Comparison of ENCODE assay signal across 18 cellular contexts in genomic region chr1:236161230-236161629, GRCh38. TPM values are rescaled to one million over a fixed set of nuclear protein-coding genes. Genes with fewer than 3 reads are reported as not detected.
DNase-seq lines count a peak whose midpoint lies in the region; TF ChIP-seq lines count a peak whose summit lies in the region.
"Had no signal": no experiment of that assay in that cellular context is flagged by ENCODE, and none has a peak within 500 bp of the region (broad histone marks: within the 10 kb centered on the region; RNA-seq: fewer than 3 reads in every experiment).

No MANE protein-coding gene starts in this region.

- H2AFZ ChIP-seq in trophoblast cell (ENCODE audit: insufficient read depth, low read length, poor library complexity): no peak overlapping the region
- H2AFZ ChIP-seq: PC-9 had no signal

- no peak overlapping the region for H2BK5ac ChIP-seq in trophoblast cell (ENCODE audit: low read depth, low read length, poor library complexity)

- H3K27ac Mint-ChIP-seq in endothelial cell (ENCODE audit: unreplicated experiment): no peak overlapping the region
- H3K27ac Mint-ChIP-seq: CD4-positive, CD25-positive, alpha-beta regulatory T cell; H9 had no signal

- CTCF ChIA-PET in HEK293 (lab: Yijun Ruan, JAX): no interaction called here

- H3K9ac ChIP-seq in BLaER1 treated with 17β-estradiol and CSF1 and Interleukin-3, amounts not matched to agents 10 nM and 100 nM: no peak overlapping the region
- H3K9ac ChIP-seq in trophoblast cell (ENCODE audit: low read length): no peak overlapping the region

- peak overlapping the region in 1 of 11 experiments; percentile 82; a peak in 2 of 22 replicates for H3K27ac ChIP-seq in BLaER1 treated with 17β-estradiol and CSF1 and Interleukin-3, amounts not matched to agents 10 nM and 100 nM
- no peak overlapping the region for H3K27ac ChIP-seq in HEK293 (ENCODE audit: extremely low read depth, low read depth, low read length)
- H3K27ac ChIP-seq in trophoblast cell (ENCODE audit: low read depth, low read length): no peak overlapping the region
- H3K27ac ChIP-seq: PC-9, SJSA1 had no signal

- H3K4me1 Mint-ChIP-seq in endothelial cell (ENCODE audit: unreplicated experiment): no peaks in the 10 kb centered on the region

- H3K18ac ChIP-seq in trophoblast cell (ENCODE audit: low read length): no peak overlapping the region

- POLR2A ChIA-PET in HEK293 (lab: Yijun Ruan, JAX): no interaction called here

- DNase-seq in endothelial cell (ENCODE audit: low spot score) (no peak), trophoblast cell (no peak), OCI-M1 (lab: John Stamatoyannopoulos, UW) (no peak), HAP-1 (ENCODE audit: low spot score in 2 of 2) (no peak)
- no peak for DNase-seq in activated CD4-positive, alpha-beta T cell treated with anti-CD3 and anti-CD28 coated beads, Interleukin-2, amount 50 U/mL, for 4 hours
- DNase-seq: Calu3; CD4-positive, CD25-positive, alpha-beta regulatory T cell; DMS53; H9; KBM-7; NCI-H1417 treated with DMSO at 0.1 percent for 48 hours; NCI-H1930; NCI-H2171 treated with DMSO at 0.1 percent for 48 hours; NCI-H748 treated with DMSO at 0.1 percent for 48 hours; PC-9 had no signal

- peak overlapping the region; percentile 73 for H3K4me3 Mint-ChIP-seq in endothelial cell (ENCODE audit: unreplicated experiment)
- H3K4me3 Mint-ChIP-seq: CD4-positive, CD25-positive, alpha-beta regulatory T cell; H9 had no signal

- H3K4me2 ChIP-seq in BLaER1 treated with 17β-estradiol and CSF1 and Interleukin-3, amounts not matched to agents 10 nM and 100 nM: peak overlapping the region; percentile 76 to 97 (median 88); a peak in 20 of 22 replicates
- H3K4me2 ChIP-seq in trophoblast cell (ENCODE audit: low read length): no peak overlapping the region
- H3K4me2 ChIP-seq: PC-9 had no signal

- no peak overlapping the region for H2AK5ac ChIP-seq in trophoblast cell (ENCODE audit: low read length)

- H3K36me3 Mint-ChIP-seq in endothelial cell (ENCODE audit: low read depth, unreplicated experiment): peaks cover 34% of the 10 kb centered on the region

- H4K12ac ChIP-seq in trophoblast cell (ENCODE audit: low read depth, low read length): no peak overlapping the region

- H2BK12ac ChIP-seq in trophoblast cell (ENCODE audit: low read length): no peak overlapping the region

- H3K27me3 ChIP-seq in BLaER1 treated with 17β-estradiol and CSF1 and Interleukin-3, amounts not matched to agents 10 nM and 100 nM: peaks cover 0 to 27% (median 0%) of the 10 kb centered on the region in 11 experiments; a peak in 2 of 22 replicates
- H3K27me3 ChIP-seq in trophoblast cell (ENCODE audit: insufficient read depth, low read length) (no peaks in the 10 kb centered on the region), HAP-1 (ENCODE audit: low read depth) (no peaks in the 10 kb centered on the region)
- H3K27me3 ChIP-seq: SJSA1 had no signal

- H3K36me3 ChIP-seq in BLaER1 treated with 17β-estradiol and CSF1 and Interleukin-3, amounts not matched to agents 10 nM and 100 nM: peaks cover 18 to 51% (median 36%) of the 10 kb centered on the region in 11 experiments; a peak in 21 of 22 replicates
- peaks cover 0 to 11% of the 10 kb centered on the region in 2 experiments; a peak in 1 of 3 replicates for H3K36me3 ChIP-seq in HEK293 (ENCODE audit: control insufficient read depth in 2 of 2, insufficient read depth in 1 of 2, low read length in 2 of 2)
- H3K36me3 ChIP-seq in trophoblast cell (ENCODE audit: control insufficient read depth in 1 of 2, insufficient read depth in 2 of 2, low read length in 2 of 2): peaks cover 0 to 2% of the 10 kb centered on the region in 2 experiments
- H3K36me3 ChIP-seq in HAP-1 (replicated peaks): no peaks in the 10 kb centered on the region
- H3K36me3 ChIP-seq: SJSA1 had no signal

- H4K20me1 ChIP-seq in BLaER1 treated with 17β-estradiol and CSF1 and Interleukin-3, amounts not matched to agents 10 nM and 100 nM: peaks cover 8 to 51% (median 46%) of the 10 kb centered on the region in 11 experiments

- WGBS in trophoblast cell (ENCODE audit: extremely low coverage, insufficient coverage, insufficient read length): 100% methylated on average over 3 of the region's 9 CpGs

- in situ Hi-C loops in HAP-1 (cut with MboI; ENCODE audit: low sequenced_read_pairs): no loop called here

- H3K9me3 Mint-ChIP-seq in endothelial cell (ENCODE audit: unreplicated experiment): peaks cover 15% of the 10 kb centered on the region

- H3K23ac ChIP-seq in trophoblast cell (ENCODE audit: low read length): no peak overlapping the region

- H3K79me1 ChIP-seq in trophoblast cell (ENCODE audit: low read length): no peaks in the 10 kb centered on the region

- no peak overlapping the region for H4K8ac ChIP-seq in trophoblast cell (ENCODE audit: low read depth, low read length)

- H3K4me1 ChIP-seq in BLaER1 treated with 17β-estradiol and CSF1 and Interleukin-3, amounts not matched to agents 10 nM and 100 nM: peaks cover 53 to 80% (median 65%) of the 10 kb centered on the region in 10 experiments
- no peaks in the 10 kb centered on the region for H3K4me1 ChIP-seq in HEK293 (ENCODE audit: control insufficient read depth, insufficient read depth, low read length)
- no peaks in the 10 kb centered on the region for H3K4me1 ChIP-seq in trophoblast cell (ENCODE audit: control insufficient read depth in 1 of 2, insufficient read depth in 2 of 2, low read length in 2 of 2)
- H3K4me1 ChIP-seq in HAP-1: no peaks in the 10 kb centered on the region
- H3K4me1 ChIP-seq: SJSA1 had no signal

- no peak overlapping the region for H3K4ac ChIP-seq in trophoblast cell (ENCODE audit: low read depth, low read length)

- peaks cover 9% of the 10 kb centered on the region for H3K27me3 Mint-ChIP-seq in endothelial cell (ENCODE audit: unreplicated experiment)
- H3K27me3 Mint-ChIP-seq: CD4-positive, CD25-positive, alpha-beta regulatory T cell had no signal

- no peak overlapping the region for H2BK120ac ChIP-seq in trophoblast cell (ENCODE audit: insufficient read depth, low read length, poor library complexity)

- no peaks in the 10 kb centered on the region for H3K79me2 ChIP-seq in trophoblast cell (ENCODE audit: control insufficient read depth, insufficient read depth, low read length, poor library complexity)

- H4K91ac ChIP-seq in trophoblast cell (ENCODE audit: low read depth, low read length): no peak overlapping the region

- H3K14ac ChIP-seq in trophoblast cell (ENCODE audit: low read length): no peak overlapping the region

- TF ChIP-seq CTCF in HEK293 (tag by site-specific recombination; IDR thresholded peaks at IDR 0.05): no peak
- TF ChIP-seq CTCF in endothelial cell (IDR thresholded peaks at IDR 0.05; ENCODE audit: unreplicated experiment): no peak

- H3K9me3 ChIP-seq in BLaER1 treated with 17β-estradiol and CSF1 and Interleukin-3, amounts not matched to agents 10 nM and 100 nM (replicated peaks in 1 of 11): peaks cover 50 to 57% (median 54%) of the 10 kb centered on the region in 11 experiments
- H3K9me3 ChIP-seq in HEK293 (ENCODE audit: control insufficient read depth, insufficient read depth, low read depth, low read length) (no peaks in the 10 kb centered on the region), trophoblast cell (ENCODE audit: insufficient read depth, low read depth, low read length) (peaks cover 10% of the 10 kb centered on the region), HAP-1 (peaks cover 8% of the 10 kb centered on the region)

- peak overlapping the region in 5 of 10 experiments; percentile 4 to 29 (median 24); a peak in 4 of 20 replicates for H3K4me3 ChIP-seq in BLaER1 treated with 17β-estradiol and CSF1 and Interleukin-3, amounts not matched to agents 10 nM and 100 nM
- H3K4me3 ChIP-seq in HEK293 (ENCODE audit: low read depth, low read length) (no peak overlapping the region), trophoblast cell (ENCODE audit: low read depth, low read length) (peak overlapping the region; percentile 2), HAP-1 (no peak overlapping the region)
- H3K4me3 ChIP-seq: PC-9, SJSA1 had no signal

TF ChIP-seq in HEK293, 187 proteins besides CTCF, POLR2A, EP300 and RAD21 (continues in another document):
- TF ChIP-seq ZSCAN5A (tag by site-specific recombination; IDR thresholded peaks at IDR 0.05) (peak; percentile 74; the same call in 1 of the 2 replicates), GLIS2 (tag by site-specific recombination; IDR thresholded peaks at IDR 0.05) (no peak), PRDM4 (tag by site-specific recombination; IDR thresholded peaks at IDR 0.05) (no peak), EGR2 (tag by site-specific recombination; IDR thresholded peaks at IDR 0.05; ENCODE audit: low read depth) (peak; percentile 100), ZIC2 (tag by site-specific recombination; IDR thresholded peaks at IDR 0.05) (no peak), ZNF311 (tag by site-specific recombination; IDR thresholded peaks at IDR 0.05; ENCODE audit: borderline replicate concordance) (0 out of 2 replicates have a peak, but pooled peaks have one; percentile 41)

RNA-seq across cellular contexts. Expression of gene GPR137B, which starts 18.9 kb away (rescaled TPM):
- total RNA-seq in endothelial cell (ENCODE audit: unreplicated experiment): 18.2 TPM
- 7.9 and 8.0 TPM in 2 replicates for polyA plus RNA-seq in trophoblast cell (2013)
- total RNA-seq: PC-9 had no signal
